ENCODE assay signal across 1 cellular context in genomic region chr5:90934738-90935137, GRCh38.
TF ChIP-seq lines count a peak whose summit lies in the region.

No MANE protein-coding gene starts in this region.

TF ChIP-seq in A549, 52 proteins besides CTCF, POLR2A, EP300 and RAD21 (continued from another document):
- TF ChIP-seq PHF8 (IDR thresholded peaks at IDR 0.05; ENCODE audit: borderline replicate concordance, low read depth) (no peak), ZNF302 (CRISPR knock-in tag; IDR thresholded peaks at IDR 0.05) (no peak), POLR2AphosphoS2 (conservative IDR thresholded peaks at IDR 0.05; ENCODE audit: low read length) (no peak), MAX (IDR thresholded peaks at IDR 0.05) (no peak), SMC3 (IDR thresholded peaks at IDR 0.05) (no peak), FOXS1 (CRISPR knock-in tag; IDR thresholded peaks at IDR 0.05) (no peak), HES2 (IDR thresholded peaks at IDR 0.05) (no peak), HMGXB4 (CRISPR knock-in tag; IDR thresholded peaks at IDR 0.05; ENCODE audit: borderline replicate concordance) (no peak), MAZ (IDR thresholded peaks at IDR 0.05; ENCODE audit: borderline replicate concordance, low read depth, low read length) (no peak)
